In the genomic region with DNA sequence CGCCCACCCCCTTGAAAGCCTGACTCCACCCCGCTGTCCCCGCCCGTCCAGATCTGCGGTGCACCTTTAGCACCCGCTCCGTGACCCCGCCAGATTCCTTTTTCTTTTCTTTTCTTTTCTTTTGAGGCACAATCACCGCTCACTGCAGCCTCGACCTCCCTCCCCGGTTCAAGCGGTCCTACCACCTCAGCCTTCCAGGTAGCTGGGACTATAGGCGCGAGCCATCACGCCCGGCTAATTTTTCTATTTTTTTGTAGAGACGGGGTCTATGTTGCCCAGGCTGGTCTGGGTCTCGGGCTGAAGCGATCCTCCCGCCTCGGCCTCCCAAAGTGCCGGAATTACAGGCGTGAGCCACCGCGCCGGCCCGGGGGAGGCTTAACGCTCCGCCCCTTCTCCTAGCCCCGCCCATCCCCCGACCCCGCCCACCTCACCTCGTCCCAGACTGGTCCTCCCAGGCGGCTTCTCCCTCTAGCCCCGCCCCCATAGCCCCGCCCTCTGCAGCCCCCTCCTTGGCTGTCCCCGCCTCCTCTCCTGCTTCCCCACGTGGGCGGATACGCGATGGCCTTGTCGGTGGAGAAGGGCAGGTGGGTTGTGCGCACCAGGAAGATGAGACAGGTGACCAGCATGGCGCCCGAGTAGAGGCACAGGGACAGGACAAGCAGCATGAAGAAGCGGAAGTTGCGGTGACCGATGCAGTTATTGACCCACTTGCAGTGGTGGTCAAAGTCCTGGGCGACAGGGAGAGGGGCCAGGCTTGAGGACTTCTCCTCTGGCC, we compare ENCODE assay signal across 8 cellular contexts. TPM values are rescaled to one million over a fixed set of nuclear protein-coding genes. Genes with fewer than 3 reads are reported as not detected.
DNase-seq lines count a peak whose midpoint lies in the region; ATAC-seq and TF ChIP-seq lines count a peak whose summit lies in the region.

No MANE protein-coding gene starts in this region.

- no peaks in the 10 kb centered on the region for H3K36me3 ChIP-seq in HUES48 (ENCODE audit: control insufficient read depth, insufficient read depth, low read length)
- no peaks in the 10 kb centered on the region for H3K36me3 ChIP-seq in mesendoderm (ENCODE audit: control insufficient read depth, insufficient read depth, low read length)
- H3K36me3 ChIP-seq in stomach = no peaks in the 10 kb centered on the region

- no peaks in the 10 kb centered on the region for H3K9me3 Mint-ChIP-seq in dendritic cell treated with granulocyte-macrophage colony-stimulating factor and Interleukin-4, amounts not matched to agents 40 ng/mL and 50 ng/mL, for 4 days

- no peaks in the 10 kb centered on the region for H3K36me3 Mint-ChIP-seq in dendritic cell treated with granulocyte-macrophage colony-stimulating factor and Interleukin-4, amounts not matched to agents 40 ng/mL and 50 ng/mL, for 4 days (ENCODE audit: low read depth)

- H2BK120ac ChIP-seq in mesendoderm (ENCODE audit: low read depth, low read length) = no peak overlapping the region

- H3K9me3 ChIP-seq in HUES48 (ENCODE audit: control insufficient read depth, insufficient read depth, low read length) = no peaks in the 10 kb centered on the region
- H3K9me3 ChIP-seq in stomach = peaks cover 0 to 4% (median 0%) of the 10 kb centered on the region in 4 donors

- H3K4ac ChIP-seq in mesendoderm (ENCODE audit: low read depth, low read length) = no peak overlapping the region

- H3K4me2 ChIP-seq in mesendoderm (ENCODE audit: low read length) = peak overlapping the region; percentile 51

- TF ChIP-seq CTCF in 22Rv1 (IDR thresholded peaks at IDR 0.05) (no peak), stomach (IDR thresholded peaks at IDR 0.05) (no peak)

- H3K27me3 Mint-ChIP-seq in dendritic cell treated with granulocyte-macrophage colony-stimulating factor and Interleukin-4, amounts not matched to agents 40 ng/mL and 50 ng/mL, for 4 days = peaks cover 27% of the 10 kb centered on the region

- ATAC-seq in HG03439 (IDR thresholded peaks at IDR 0.05; ENCODE audit: unreplicated experiment) = no peak

- H2BK15ac ChIP-seq in mesendoderm (replicated peaks; ENCODE audit: low read depth) = no peak overlapping the region

- DNase-seq in activated CD4-positive, CD25-positive, alpha-beta regulatory T cell treated with anti-CD3 and anti-CD28 coated beads, Interleukin-2, amount 50 U/mL, for 72 hours = peak; percentile 64
- peak; percentile 89 for DNase-seq in mesendoderm
- DNase-seq in stomach = no peak
- DNase-seq in DMS79 treated with DMSO at 0.1 percent for 48 hours (lab: John Stamatoyannopoulos, UW) = no peak

- TF ChIP-seq POLR2A in stomach (IDR thresholded peaks at IDR 0.05) = no peak

- no peak overlapping the region for H4K8ac ChIP-seq in mesendoderm (ENCODE audit: low read depth, low read length)

- peak overlapping the region; percentile 81 for H3K4me3 Mint-ChIP-seq in dendritic cell treated with granulocyte-macrophage colony-stimulating factor and Interleukin-4, amounts not matched to agents 40 ng/mL and 50 ng/mL, for 4 days

- no peaks in the 10 kb centered on the region for H3K79me2 ChIP-seq in mesendoderm (ENCODE audit: control insufficient read depth, insufficient read depth, low read length)

- no peak for TF ChIP-seq EP300 in stomach (IDR thresholded peaks at IDR 0.05)

- H4K5ac ChIP-seq in mesendoderm (ENCODE audit: low read length) = no peak overlapping the region

- peaks cover 15% of the 10 kb centered on the region for H3K27me3 ChIP-seq in HUES48 (ENCODE audit: control insufficient read depth, insufficient read depth, low read length)
- H3K27me3 ChIP-seq in mesendoderm (ENCODE audit: insufficient read depth, low read length, poor library complexity) = no peaks in the 10 kb centered on the region
- H3K27me3 ChIP-seq in stomach = peaks cover 0 to 26% (median 3%) of the 10 kb centered on the region in 3 donors

- no peak overlapping the region for H3K27ac Mint-ChIP-seq in dendritic cell treated with granulocyte-macrophage colony-stimulating factor and Interleukin-4, amounts not matched to agents 40 ng/mL and 50 ng/mL, for 4 days

- no peak overlapping the region for H3K9ac ChIP-seq in HUES48 (ENCODE audit: low read depth, low read length)
- no peak overlapping the region for H3K9ac ChIP-seq in mesendoderm (ENCODE audit: low read length)

- peaks cover 44% of the 10 kb centered on the region for H3K4me1 Mint-ChIP-seq in dendritic cell treated with granulocyte-macrophage colony-stimulating factor and Interleukin-4, amounts not matched to agents 40 ng/mL and 50 ng/mL, for 4 days (ENCODE audit: low read depth)

- H3K4me1 ChIP-seq in HUES48 (ENCODE audit: control insufficient read depth, insufficient read depth, low read length) (no peaks in the 10 kb centered on the region), mesendoderm (ENCODE audit: control insufficient read depth, low read depth, low read length) (no peaks in the 10 kb centered on the region), stomach (peaks cover 0 to 19% (median 8%) of the 10 kb centered on the region in 4 donors)

- no peaks in the 10 kb centered on the region for H3K79me1 ChIP-seq in mesendoderm (ENCODE audit: low read length)

- no peak overlapping the region for H3K18ac ChIP-seq in mesendoderm (ENCODE audit: low read length)

- H2BK5ac ChIP-seq in mesendoderm (ENCODE audit: low read length) = no peak overlapping the region

- H3K4me3 ChIP-seq in HUES48 (ENCODE audit: low read depth, low read length) (peak overlapping the region; percentile 62), mesendoderm (ENCODE audit: low read length) (peak overlapping the region; percentile 42), stomach (peak overlapping the region; percentile 37 to 49 (median 44))

- H3K27ac ChIP-seq in 22Rv1 = peak overlapping the region; percentile 61
- H3K27ac ChIP-seq in HUES48 (ENCODE audit: low read depth, low read length) = no peak overlapping the region
- H3K27ac ChIP-seq in mesendoderm (ENCODE audit: low read depth, low read length) = no peak overlapping the region
- H3K27ac ChIP-seq in stomach = no peak overlapping the region

- H3K56ac ChIP-seq in mesendoderm (ENCODE audit: low read length) = peak overlapping the region; percentile 18

- H3K23ac ChIP-seq in mesendoderm (ENCODE audit: low read length) = no peak overlapping the region

- WGBS in mesendoderm (ENCODE audit: extremely low coverage, insufficient coverage, low lambda C conversion rate) = no CpG with 5 or more reads among the region's 49 CpGs
- 26 to 41% (median 31%) methylated on average over 33 to 48 of the region's 49 CpGs for WGBS in stomach, 5 donors

- intact Hi-C loops in dendritic cell treated with granulocyte-macrophage colony-stimulating factor and Interleukin-4, amounts not matched to agents 40 ng/mL and 50 ng/mL, for 4 days (cut with micrococcal nuclease) = no loop called here
- intact Hi-C loops in stomach (cut with DNase I; ENCODE audit: low total_unique reads) = no loop called here

- H2AK5ac ChIP-seq in mesendoderm (ENCODE audit: low read length) = no peak overlapping the region

RNA-seq across cellular contexts. Expression of a gene that starts 3.2 kb away (rescaled TPM):
- polyA plus RNA-seq in mesendoderm (2013, experiment 1 of 2) = 0.88 TPM
- polyA plus RNA-seq in mesendoderm (2013, experiment 2 of 2) = 0.52 TPM
- not detected for total RNA-seq in stomach
- 1 to 10 TPM in 1 of 3 donors, under 1 TPM in 1, not detected in 1; 0.38 to 2.7 TPM for polyA plus RNA-seq in stomach

RNA-seq across cellular contexts. Expression of a gene that starts 8.3 kb away (rescaled TPM):
- polyA plus RNA-seq in mesendoderm (2013, experiment 1 of 2) = 4.4 TPM
- 3.6 TPM for polyA plus RNA-seq in mesendoderm (2013, experiment 2 of 2)
- total RNA-seq in stomach = under 1 TPM in 1 of 5 donors, not detected in 4; 0.92 TPM
- polyA plus RNA-seq in stomach = under 1 TPM in 1 of 3 donors, not detected in 2; 0.43 TPM

Comparison
In these comparisons a context has a peak if more than half of its experiments do, and no peak if none do; other contexts are left out.
1. DNase-seq: peak in activated CD4-positive, CD25-positive, alpha-beta regulatory T cell treated with anti-CD3 and anti-CD28 coated beads, Interleukin-2, amount 50 U/mL, for 72 hours (single experiment) and mesendoderm (single experiment); none in stomach (single experiment) and DMS79 treated with DMSO at 0.1 percent for 48 hours (single experiment).
2. Peak in every context shown above with its lines, with median percentiles within 50 percentile points of each other: H3K4me3 ChIP-seq.